Comparison of ENCODE assay signal across 7 cellular contexts in genomic region chr12:92146497-92146828, GRCh38. TPM values are rescaled to one million over a fixed set of nuclear protein-coding genes. Genes with fewer than 3 reads are reported as not detected.
A peak's percentile ranks its signal among the peaks of the same experiment; 100 is the strongest.
DNase-seq lines count a peak whose midpoint lies in the region; TF ChIP-seq lines count a peak whose summit lies in the region.

No MANE protein-coding gene starts in this region.

- peaks cover 2% of the 10 kb centered on the region; the same call in 1 of the 2 replicates for H3K4me1 ChIP-seq in H9 (ENCODE audit: insufficient read depth, low read length)
- H3K4me1 ChIP-seq in skeletal muscle satellite cell (ENCODE audit: control insufficient read depth, insufficient read depth, low read length) = peaks cover 11% of the 10 kb centered on the region

- TF ChIP-seq CTCF in H9 (conservative IDR thresholded peaks at IDR 0.05) = no peak
- no peak for TF ChIP-seq CTCF in fibroblast of the aortic adventitia (IDR thresholded peaks at IDR 0.05; ENCODE audit: insufficient read depth, low read length)

- no peak overlapping the region for H3K56ac ChIP-seq in H9 (ENCODE audit: insufficient read length, low read depth, low read length)

- H2BK20ac ChIP-seq in H9 (ENCODE audit: low read depth, low read length, poor library complexity, severe bottlenecking) = no peak overlapping the region

- H3K4me1 Mint-ChIP-seq in H9 = peaks cover 37 to 44% of the 10 kb centered on the region in 2 experiments

- peak overlapping the region; percentile 91 for H3K18ac ChIP-seq in H9 (ENCODE audit: insufficient read length, low read depth, low read length)

- H3K27ac Mint-ChIP-seq in H9 = peak overlapping the region; percentile 95 to 99 (median 98)

- no peak overlapping the region for H2AK5ac ChIP-seq in H9 (ENCODE audit: insufficient read length, low read length)

- H3K4me3 Mint-ChIP-seq in H9 = peak overlapping the region; percentile 89 to 98

- H3K79me1 ChIP-seq in H9 (ENCODE audit: insufficient read depth, low read depth, low read length, poor library complexity, severe bottlenecking) = no peaks in the 10 kb centered on the region

- peaks cover 20 to 37% (median 29%) of the 10 kb centered on the region in 3 experiments for H3K36me3 Mint-ChIP-seq in H9 (ENCODE audit: insufficient read depth in 1 of 3, low read depth in 3 of 3)

- H3K4me2 ChIP-seq in H9 (ENCODE audit: insufficient read depth, insufficient read length, low read length) = peak overlapping the region; percentile 95
- H3K4me2 ChIP-seq in skeletal muscle satellite cell (ENCODE audit: low read length) = peak overlapping the region; percentile 96

- H3K9me3 Mint-ChIP-seq in H9 = peaks cover 1 to 5% of the 10 kb centered on the region in 2 experiments; a peak in 3 of 5 replicates

- H3K4me3 ChIP-seq in SK-N-MC (peak overlapping the region; percentile 94), fibroblast of the aortic adventitia (ENCODE audit: low read depth, low read length) (peak overlapping the region; percentile 85), skeletal muscle satellite cell (ENCODE audit: low read length) (peak overlapping the region; percentile 94)

- H3T11ph ChIP-seq in H9 (ENCODE audit: low read length) = no peak overlapping the region

- H2BK120ac ChIP-seq in H9 (ENCODE audit: low read depth, low read length, poor library complexity, severe bottlenecking) = no peak overlapping the region

- DNase-seq in H9 (no peak), SK-N-MC (ENCODE audit: low read depth, low spot score) (no peak), fibroblast of the aortic adventitia (ENCODE audit: low read depth) (peak; percentile 57), NCI-H1092 treated with DMSO at 0.1 percent for 48 hours (lab: John Stamatoyannopoulos, UW) (no peak), NCI-H524 (lab: John Stamatoyannopoulos, UW) (no peak), SKM-1 treated with dmso at 0.1 percent for 144 hours (lab: John Stamatoyannopoulos, UW; ENCODE audit: unreplicated experiment) (no peak)

- H2BK15ac ChIP-seq in H9 (ENCODE audit: low read depth, low read length) = no peak overlapping the region

- H3K9me3 ChIP-seq in H9 (ENCODE audit: control insufficient read depth, low read depth, low read length) (no peaks in the 10 kb centered on the region), SK-N-MC (ENCODE audit: low read depth, low read length) (no peaks in the 10 kb centered on the region), skeletal muscle satellite cell (replicated peaks; ENCODE audit: low read length) (no peaks in the 10 kb centered on the region)

- no peak overlapping the region for H3K23ac ChIP-seq in H9 (ENCODE audit: insufficient read length, low read depth, low read length)

- no peak overlapping the region for H2AFZ ChIP-seq in H9 (ENCODE audit: low read length)

- H3K79me2 ChIP-seq in H9 (ENCODE audit: insufficient read depth, low read length) = peaks cover 20% of the 10 kb centered on the region; the same call in 1 of the 2 replicates

- WGBS in H9 (ENCODE audit: extremely low coverage, insufficient read length, low lambda C conversion rate) = no CpG with 5 or more reads among the region's 10 CpGs

- H3K27me3 ChIP-seq in H9 (ENCODE audit: insufficient read depth, low read length) (no peaks in the 10 kb centered on the region), skeletal muscle satellite cell (ENCODE audit: control insufficient read depth, insufficient read depth, low read length) (no peaks in the 10 kb centered on the region)

- peak overlapping the region; percentile 59 for H3K14ac ChIP-seq in H9 (ENCODE audit: insufficient read depth, low read length)

- no peak overlapping the region for H4K8ac ChIP-seq in H9 (replicated peaks; ENCODE audit: insufficient read length, low read depth, low read length)

- no peaks in the 10 kb centered on the region; the same call in 1 of the 2 replicates for H3K27me3 Mint-ChIP-seq in H9 (ENCODE audit: low read depth)

- H2BK5ac ChIP-seq in H9 (ENCODE audit: insufficient read length, low read length) = no peak overlapping the region

- H3K23me2 ChIP-seq in H9 (ENCODE audit: insufficient read length, low read depth, low read length, poor library complexity, severe bottlenecking) = peaks cover 14% of the 10 kb centered on the region

- H4K20me1 ChIP-seq in H9 (ENCODE audit: control insufficient read depth, insufficient read depth, insufficient read length) = no peaks in the 10 kb centered on the region

- H2BK12ac ChIP-seq in H9 (ENCODE audit: insufficient read length, low read depth, low read length) = no peak overlapping the region

- H4K5ac ChIP-seq in H9 (ENCODE audit: insufficient read length, low read depth, low read length) = no peak overlapping the region

- H3K36me3 ChIP-seq in SK-N-MC (ENCODE audit: insufficient read depth, low read length) (peaks cover 26% of the 10 kb centered on the region), skeletal muscle satellite cell (ENCODE audit: insufficient read depth, low read length) (peaks cover 28% of the 10 kb centered on the region)

- H3K4ac ChIP-seq in H9 (ENCODE audit: low read depth, low read length) = no peak overlapping the region; the same call in 1 of the 2 replicates

- H3K9ac ChIP-seq in H9 (ENCODE audit: extremely low read depth, insufficient read length, low read length) (peak overlapping the region; percentile 94), SK-N-MC (ENCODE audit: insufficient read length) (peak overlapping the region; percentile 76), skeletal muscle satellite cell (ENCODE audit: low read depth, low read length) (peak overlapping the region; percentile 84)

- H3K27ac ChIP-seq in H9 (ENCODE audit: insufficient read length, low read depth, low read length) (peak overlapping the region; percentile 46), SK-N-MC (no peak overlapping the region; the same call in 1 of the 2 replicates)

- no peak overlapping the region for H4K91ac ChIP-seq in H9 (ENCODE audit: insufficient read length, low read depth, low read length)

RNA-seq across cellular contexts. Expression of gene BTG1, which starts 0.8 kb away (rescaled TPM):
- total RNA-seq in H9 (2021) (32.0 and 32.7 TPM in 2 replicates), fibroblast of the aortic adventitia (ENCODE audit: low replicate concordance) (10.5 and 16.8 TPM in 2 replicates)
- total RNA-seq in skeletal muscle satellite cell (2012; rRNA removed) = 9.8 and 10.9 TPM in 2 replicates
